Comparison of ENCODE assay signal across 8 cellular contexts in the genomic region with DNA sequence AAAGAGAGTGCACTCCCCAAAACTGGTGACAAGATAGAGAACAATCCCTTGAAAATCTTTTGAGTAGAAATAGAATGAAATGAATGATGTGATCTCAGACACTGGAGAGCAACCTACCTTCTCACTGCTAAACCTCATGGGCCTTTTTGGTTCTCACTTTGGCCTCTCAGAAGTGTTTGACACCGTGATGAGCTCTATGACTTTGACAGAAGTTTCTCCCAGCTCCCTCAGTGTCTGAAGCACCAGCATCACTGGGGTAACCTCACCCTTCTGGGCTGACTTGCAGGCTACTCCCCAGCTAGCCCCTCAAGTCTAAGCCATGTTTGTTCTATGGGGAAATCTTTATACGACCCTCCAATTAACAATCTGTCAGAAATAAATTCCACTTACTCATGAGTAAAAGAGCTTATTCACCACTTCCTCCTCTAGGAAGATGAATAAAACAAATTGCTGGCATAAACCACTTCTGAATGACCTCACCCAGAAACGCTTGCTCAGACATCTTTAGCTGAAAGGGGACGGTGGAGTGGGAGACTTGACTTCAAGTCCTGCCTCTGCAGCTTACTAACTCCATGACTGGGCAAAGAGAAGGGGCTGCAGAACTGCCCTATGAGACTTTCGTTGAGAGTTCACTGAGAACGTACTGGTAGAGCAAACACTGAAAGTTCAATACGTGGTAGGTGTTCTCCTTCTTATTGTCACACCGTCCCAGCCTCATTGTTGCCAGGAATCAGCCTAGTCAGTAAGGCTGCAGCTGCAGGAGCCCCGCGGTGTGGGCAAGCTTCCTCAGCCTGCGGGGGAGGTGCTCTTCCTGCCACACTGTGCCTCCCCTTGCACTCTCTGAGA. TPM values are rescaled to one million over a fixed set of nuclear protein-coding genes. Genes with fewer than 3 reads are reported as not detected.
DNase-seq lines count a peak whose midpoint lies in the region; ATAC-seq and TF ChIP-seq lines count a peak whose summit lies in the region.

No MANE protein-coding gene starts in this region.

- H3K27me3 ChIP-seq in BLaER1 treated with 17β-estradiol and CSF1 and Interleukin-3, amounts not matched to agents 10 nM and 100 nM = no peaks in the 10 kb centered on the region

- peaks cover 0 to 19% (median 6%) of the 10 kb centered on the region in 10 experiments; a peak in 13 of 20 replicates for H3K4me1 ChIP-seq in BLaER1 treated with 17β-estradiol and CSF1 and Interleukin-3, amounts not matched to agents 10 nM and 100 nM
- H3K4me1 ChIP-seq in mucosa of descending colon (ENCODE audit: low read depth) = no peaks in the 10 kb centered on the region

- no peak for TF ChIP-seq CTCF in mucosa of descending colon (IDR thresholded peaks at IDR 0.05)

- in situ Hi-C loops in KBM-7 (cut with MboI; ENCODE audit: low pct_unique_long_range_greater_than_20kb, low sequenced_read_pairs) = no loop called here

- no peaks in the 10 kb centered on the region for H3K36me3 ChIP-seq in BLaER1 treated with 17β-estradiol and CSF1 and Interleukin-3, amounts not matched to agents 10 nM and 100 nM
- no peaks in the 10 kb centered on the region for H3K36me3 ChIP-seq in mucosa of descending colon (ENCODE audit: low read depth)

- H3K4me2 ChIP-seq in BLaER1 treated with 17β-estradiol and CSF1 and Interleukin-3, amounts not matched to agents 10 nM and 100 nM = peak overlapping the region in 7 of 11 experiments; percentile 19 to 79 (median 47); a peak in 13 of 22 replicates

- no peaks in the 10 kb centered on the region for H4K20me1 ChIP-seq in BLaER1 treated with 17β-estradiol and CSF1 and Interleukin-3, amounts not matched to agents 10 nM and 100 nM

- H3K9ac ChIP-seq in BLaER1 treated with 17β-estradiol and CSF1 and Interleukin-3, amounts not matched to agents 10 nM and 100 nM = no peak overlapping the region

- H3K9me3 ChIP-seq in BLaER1 treated with 17β-estradiol and CSF1 and Interleukin-3, amounts not matched to agents 10 nM and 100 nM (replicated peaks in 1 of 11) = peaks cover 0 to 5% (median 0%) of the 10 kb centered on the region in 11 experiments; a peak in 2 of 22 replicates
- no peaks in the 10 kb centered on the region for H3K9me3 ChIP-seq in mucosa of descending colon

- DNase-seq in KBM-7 (peak; percentile 43), mucosa of descending colon (no peak), NCI-H1048 (lab: John Stamatoyannopoulos, UW) (no peak), Ammon's horn (ENCODE audit: low spot score) (no peak), amygdala (lab: John Stamatoyannopoulos, UW) (no peak)
- peak; percentile 62 for DNase-seq in activated CD8-positive, alpha-beta memory T cell treated with anti-CD3 and anti-CD28 coated beads, Interleukin-2, amount 50 U/mL, for 48 hours

- 0 out of 20 replicates have a peak overlapping the region, but pooled peaks of 1 of the 10 experiments have one; percentile 1 for H3K4me3 ChIP-seq in BLaER1 treated with 17β-estradiol and CSF1 and Interleukin-3, amounts not matched to agents 10 nM and 100 nM
- H3K4me3 ChIP-seq in mucosa of descending colon = no peak overlapping the region

- intact Hi-C loops in mucosa of descending colon (cut with DNase I, micrococcal nuclease) = no loop called here

- no peak overlapping the region for H3K27ac ChIP-seq in BLaER1 treated with 17β-estradiol and CSF1 and Interleukin-3, amounts not matched to agents 10 nM and 100 nM

- ATAC-seq in mucosa of descending colon = peak; percentile 49
- ATAC-seq in GM19395 (IDR thresholded peaks at IDR 0.05; ENCODE audit: unreplicated experiment) = no peak

RNA-seq across cellular contexts. Expression of gene ST8SIA1, which starts 46.5 kb away (rescaled TPM):
- total RNA-seq in mucosa of descending colon = 10 to 100 TPM in 1 of 3 donors, 1 to 10 TPM in 2; 3.2 to 23.8 (median 3.2) TPM

Comparison
In these comparisons a context has a peak if more than half of its experiments do, and no peak if none do; other contexts are left out.
1. DNase-seq: peak in KBM-7 (single experiment) and activated CD8-positive, alpha-beta memory T cell treated with anti-CD3 and anti-CD28 coated beads, Interleukin-2, amount 50 U/mL, for 48 hours (single experiment); none in mucosa of descending colon (0 of 3), NCI-H1048 (single experiment), Ammon's horn (single experiment) and amygdala (0 of 56).